In the genomic region with DNA sequence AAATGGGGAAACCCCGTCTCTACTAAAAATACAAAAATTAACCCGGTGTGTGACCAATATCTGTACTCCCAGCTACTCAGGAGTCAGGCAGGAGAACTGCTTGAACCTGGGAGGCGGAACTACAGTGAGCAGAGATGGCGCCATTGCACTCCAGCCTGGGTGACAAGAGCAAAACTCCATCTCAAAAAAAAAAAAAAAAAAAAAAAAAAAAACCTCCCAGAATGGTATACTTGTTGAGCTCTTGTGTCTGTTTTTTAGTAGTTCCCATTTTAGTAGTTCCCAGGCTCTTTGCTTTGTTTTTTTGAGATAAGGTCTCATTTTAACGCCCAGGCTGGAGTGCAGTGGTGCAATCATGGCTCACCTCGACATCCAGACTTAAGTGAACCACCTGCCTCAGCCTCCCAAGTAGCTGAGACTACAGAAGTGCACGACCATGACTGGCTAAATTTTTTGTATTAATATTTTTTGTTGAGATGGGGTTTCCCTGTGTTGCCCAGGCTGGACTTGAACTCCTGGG, we compare ENCODE assay signal across 1 cellular context.
TF ChIP-seq lines count a peak whose summit lies in the region.

No MANE protein-coding gene starts in this region.

TF ChIP-seq in HepG2, 621 proteins besides CTCF, POLR2A, EP300 and RAD21 (continued from another document):
- TF ChIP-seq, protein P1, sequence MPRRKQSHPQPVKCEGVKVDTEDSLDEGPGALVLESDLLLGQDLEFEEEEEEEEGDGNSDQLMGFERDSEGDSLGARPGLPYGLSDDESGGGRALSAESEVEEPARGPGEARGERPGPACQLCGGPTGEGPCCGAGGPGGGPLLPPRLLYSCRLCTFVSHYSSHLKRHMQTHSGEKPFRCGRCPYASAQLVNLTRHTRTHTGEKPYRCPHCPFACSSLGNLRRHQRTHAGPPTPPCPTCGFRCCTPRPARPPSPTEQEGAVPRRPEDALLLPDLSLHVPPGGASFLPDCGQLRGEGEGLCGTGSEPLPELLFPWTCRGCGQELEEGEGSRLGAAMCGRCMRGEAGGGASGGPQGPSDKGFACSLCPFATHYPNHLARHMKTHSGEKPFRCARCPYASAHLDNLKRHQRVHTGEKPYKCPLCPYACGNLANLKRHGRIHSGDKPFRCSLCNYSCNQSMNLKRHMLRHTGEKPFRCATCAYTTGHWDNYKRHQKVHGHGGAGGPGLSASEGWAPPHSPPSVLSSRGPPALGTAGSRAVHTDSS (CRISPR knock-in tag; conservative IDR thresholded peaks at IDR 0.05) = no peak
- no peak for TF ChIP-seq CC2D1A (CRISPR knock-in tag; IDR thresholded peaks at IDR 0.05)
- no peak for TF ChIP-seq ARID2 (CRISPR knock-in tag; IDR thresholded peaks at IDR 0.05; ENCODE audit: borderline replicate concordance)
- TF ChIP-seq, protein P2, sequence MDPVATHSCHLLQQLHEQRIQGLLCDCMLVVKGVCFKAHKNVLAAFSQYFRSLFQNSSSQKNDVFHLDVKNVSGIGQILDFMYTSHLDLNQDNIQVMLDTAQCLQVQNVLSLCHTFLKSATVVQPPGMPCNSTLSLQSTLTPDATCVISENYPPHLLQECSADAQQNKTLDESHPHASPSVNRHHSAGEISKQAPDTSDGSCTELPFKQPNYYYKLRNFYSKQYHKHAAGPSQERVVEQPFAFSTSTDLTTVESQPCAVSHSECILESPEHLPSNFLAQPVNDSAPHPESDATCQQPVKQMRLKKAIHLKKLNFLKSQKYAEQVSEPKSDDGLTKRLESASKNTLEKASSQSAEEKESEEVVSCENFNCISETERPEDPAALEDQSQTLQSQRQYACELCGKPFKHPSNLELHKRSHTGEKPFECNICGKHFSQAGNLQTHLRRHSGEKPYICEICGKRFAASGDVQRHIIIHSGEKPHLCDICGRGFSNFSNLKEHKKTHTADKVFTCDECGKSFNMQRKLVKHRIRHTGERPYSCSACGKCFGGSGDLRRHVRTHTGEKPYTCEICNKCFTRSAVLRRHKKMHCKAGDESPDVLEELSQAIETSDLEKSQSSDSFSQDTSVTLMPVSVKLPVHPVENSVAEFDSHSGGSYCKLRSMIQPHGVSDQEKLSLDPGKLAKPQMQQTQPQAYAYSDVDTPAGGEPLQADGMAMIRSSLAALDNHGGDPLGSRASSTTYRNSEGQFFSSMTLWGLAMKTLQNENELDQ (CRISPR knock-in tag; IDR thresholded peaks at IDR 0.05; ENCODE audit: borderline replicate concordance) = no peak
- TF ChIP-seq PITX1 (CRISPR knock-in tag; IDR thresholded peaks at IDR 0.05) = no peak
- no peak for TF ChIP-seq MAF1 (CRISPR knock-in tag; IDR thresholded peaks at IDR 0.05; ENCODE audit: borderline replicate concordance)
- no peak for TF ChIP-seq ZKSCAN1 (IDR thresholded peaks at IDR 0.05; ENCODE audit: low read length)
- no peak for TF ChIP-seq ZBTB1 (CRISPR knock-in tag; IDR thresholded peaks at IDR 0.05; ENCODE audit: borderline replicate concordance)
- TF ChIP-seq IRF1 (CRISPR knock-in tag; IDR thresholded peaks at IDR 0.05; ENCODE audit: low read depth) = no peak
- TF ChIP-seq ELF3 (CRISPR knock-in tag; IDR thresholded peaks at IDR 0.05) = no peak
- TF ChIP-seq NR2F1 (CRISPR knock-in tag; IDR thresholded peaks at IDR 0.05) = no peak
